In the genomic region with DNA sequence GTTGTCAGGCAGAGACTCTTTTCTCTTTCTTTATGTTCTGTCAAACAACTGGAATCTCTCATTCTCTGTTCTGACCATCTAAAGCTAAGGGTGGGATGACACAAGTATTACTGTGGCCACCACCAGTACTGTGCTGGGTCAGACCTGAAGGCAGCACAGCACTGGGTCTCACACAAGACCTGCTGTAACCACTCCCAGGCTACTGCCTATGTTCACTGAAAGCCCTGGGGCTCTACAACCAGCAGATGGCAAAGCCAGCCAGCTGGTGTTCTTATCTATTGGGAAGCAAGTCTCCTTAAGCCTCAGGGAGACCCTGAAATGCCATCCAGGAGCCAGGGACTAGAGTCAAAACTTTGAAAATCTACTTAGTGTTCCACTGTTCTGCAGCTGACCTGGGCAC, we compare ENCODE assay signal across 1 cellular context.
TF ChIP-seq lines count a peak whose summit lies in the region.

No MANE protein-coding gene starts in this region.

TF ChIP-seq in WTC11, 78 proteins besides CTCF, POLR2A, EP300 and RAD21 (continued from another document):
- TF ChIP-seq, protein P1, sequence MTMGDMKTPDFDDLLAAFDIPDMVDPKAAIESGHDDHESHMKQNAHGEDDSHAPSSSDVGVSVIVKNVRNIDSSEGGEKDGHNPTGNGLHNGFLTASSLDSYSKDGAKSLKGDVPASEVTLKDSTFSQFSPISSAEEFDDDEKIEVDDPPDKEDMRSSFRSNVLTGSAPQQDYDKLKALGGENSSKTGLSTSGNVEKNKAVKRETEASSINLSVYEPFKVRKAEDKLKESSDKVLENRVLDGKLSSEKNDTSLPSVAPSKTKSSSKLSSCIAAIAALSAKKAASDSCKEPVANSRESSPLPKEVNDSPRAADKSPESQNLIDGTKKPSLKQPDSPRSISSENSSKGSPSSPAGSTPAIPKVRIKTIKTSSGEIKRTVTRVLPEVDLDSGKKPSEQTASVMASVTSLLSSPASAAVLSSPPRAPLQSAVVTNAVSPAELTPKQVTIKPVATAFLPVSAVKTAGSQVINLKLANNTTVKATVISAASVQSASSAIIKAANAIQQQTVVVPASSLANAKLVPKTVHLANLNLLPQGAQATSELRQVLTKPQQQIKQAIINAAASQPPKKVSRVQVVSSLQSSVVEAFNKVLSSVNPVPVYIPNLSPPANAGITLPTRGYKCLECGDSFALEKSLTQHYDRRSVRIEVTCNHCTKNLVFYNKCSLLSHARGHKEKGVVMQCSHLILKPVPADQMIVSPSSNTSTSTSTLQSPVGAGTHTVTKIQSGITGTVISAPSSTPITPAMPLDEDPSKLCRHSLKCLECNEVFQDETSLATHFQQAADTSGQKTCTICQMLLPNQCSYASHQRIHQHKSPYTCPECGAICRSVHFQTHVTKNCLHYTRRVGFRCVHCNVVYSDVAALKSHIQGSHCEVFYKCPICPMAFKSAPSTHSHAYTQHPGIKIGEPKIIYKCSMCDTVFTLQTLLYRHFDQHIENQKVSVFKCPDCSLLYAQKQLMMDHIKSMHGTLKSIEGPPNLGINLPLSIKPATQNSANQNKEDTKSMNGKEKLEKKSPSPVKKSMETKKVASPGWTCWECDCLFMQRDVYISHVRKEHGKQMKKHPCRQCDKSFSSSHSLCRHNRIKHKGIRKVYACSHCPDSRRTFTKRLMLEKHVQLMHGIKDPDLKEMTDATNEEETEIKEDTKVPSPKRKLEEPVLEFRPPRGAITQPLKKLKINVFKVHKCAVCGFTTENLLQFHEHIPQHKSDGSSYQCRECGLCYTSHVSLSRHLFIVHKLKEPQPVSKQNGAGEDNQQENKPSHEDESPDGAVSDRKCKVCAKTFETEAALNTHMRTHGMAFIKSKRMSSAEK (CRISPR knock-in tag; IDR thresholded peaks at IDR 0.05; ENCODE audit: borderline replicate concordance): no peak
- TF ChIP-seq, protein P2, sequence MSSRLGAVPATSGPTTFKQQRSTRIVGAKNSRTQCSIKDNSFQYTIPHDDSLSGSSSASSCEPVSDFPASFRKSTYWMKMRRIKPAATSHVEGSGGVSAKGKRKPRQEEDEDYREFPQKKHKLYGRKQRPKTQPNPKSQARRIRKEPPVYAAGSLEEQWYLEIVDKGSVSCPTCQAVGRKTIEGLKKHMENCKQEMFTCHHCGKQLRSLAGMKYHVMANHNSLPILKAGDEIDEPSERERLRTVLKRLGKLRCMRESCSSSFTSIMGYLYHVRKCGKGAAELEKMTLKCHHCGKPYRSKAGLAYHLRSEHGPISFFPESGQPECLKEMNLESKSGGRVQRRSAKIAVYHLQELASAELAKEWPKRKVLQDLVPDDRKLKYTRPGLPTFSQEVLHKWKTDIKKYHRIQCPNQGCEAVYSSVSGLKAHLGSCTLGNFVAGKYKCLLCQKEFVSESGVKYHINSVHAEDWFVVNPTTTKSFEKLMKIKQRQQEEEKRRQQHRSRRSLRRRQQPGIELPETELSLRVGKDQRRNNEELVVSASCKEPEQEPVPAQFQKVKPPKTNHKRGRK (CRISPR knock-in tag; IDR thresholded peaks at IDR 0.05; ENCODE audit: borderline replicate concordance): no peak
- TF ChIP-seq ZNF138 (CRISPR knock-in tag; conservative IDR thresholded peaks at IDR 0.05) (no peak), OVOL2 (CRISPR knock-in tag; IDR thresholded peaks at IDR 0.05; ENCODE audit: borderline replicate concordance) (no peak), IRF2 (CRISPR knock-in tag; IDR thresholded peaks at IDR 0.05; ENCODE audit: borderline replicate concordance, low read depth) (no peak), NR1H2 (CRISPR knock-in tag; IDR thresholded peaks at IDR 0.05) (no peak), ZNF423 (CRISPR knock-in tag; IDR thresholded peaks at IDR 0.05) (no peak), TEAD4 (CRISPR knock-in tag; IDR thresholded peaks at IDR 0.05) (no peak)
- TF ChIP-seq, protein P3, sequence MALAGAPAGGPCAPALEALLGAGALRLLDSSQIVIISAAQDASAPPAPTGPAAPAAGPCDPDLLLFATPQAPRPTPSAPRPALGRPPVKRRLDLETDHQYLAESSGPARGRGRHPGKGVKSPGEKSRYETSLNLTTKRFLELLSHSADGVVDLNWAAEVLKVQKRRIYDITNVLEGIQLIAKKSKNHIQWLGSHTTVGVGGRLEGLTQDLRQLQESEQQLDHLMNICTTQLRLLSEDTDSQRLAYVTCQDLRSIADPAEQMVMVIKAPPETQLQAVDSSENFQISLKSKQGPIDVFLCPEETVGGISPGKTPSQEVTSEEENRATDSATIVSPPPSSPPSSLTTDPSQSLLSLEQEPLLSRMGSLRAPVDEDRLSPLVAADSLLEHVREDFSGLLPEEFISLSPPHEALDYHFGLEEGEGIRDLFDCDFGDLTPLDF (CRISPR knock-in tag; IDR thresholded peaks at IDR 0.05): no peak
TF ChIP-seq in WTC11: peak in this region for 0.
